ENCODE assay signal across 8 cellular contexts in the genomic region with DNA sequence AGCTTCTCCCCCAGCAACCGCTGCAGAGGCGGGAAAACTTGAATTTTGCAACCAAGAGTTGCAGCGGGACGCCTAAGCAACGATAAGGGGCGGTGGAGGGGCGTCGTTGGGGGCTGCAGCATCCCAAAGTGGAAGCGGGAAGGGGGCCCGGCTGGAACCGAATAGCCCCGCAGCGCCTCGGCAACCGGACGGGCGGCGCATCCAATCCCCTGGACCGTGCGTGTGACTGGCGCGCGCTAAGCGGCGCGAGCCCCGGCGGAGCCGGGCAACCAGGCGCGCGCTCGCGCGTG. TPM values are rescaled to one million over a fixed set of nuclear protein-coding genes. Genes with fewer than 3 reads are reported as not detected.
DNase-seq lines count a peak whose midpoint lies in the region; ATAC-seq and TF ChIP-seq lines count a peak whose summit lies in the region.

No MANE protein-coding gene starts in this region.

- no peaks in the 10 kb centered on the region for H3K9me3 Mint-ChIP-seq in activated CD4-positive, alpha-beta T cell treated with anti-CD3 and anti-CD28 coated beads, Interleukin-2, amount 10 ng/mL, durations not matched to agents 24 days and 14 days
- no peaks in the 10 kb centered on the region for H3K9me3 Mint-ChIP-seq in activated CD8-positive, alpha-beta T cell treated with anti-CD3 and anti-CD28 coated beads for 36 hours
- no peaks in the 10 kb centered on the region for H3K9me3 Mint-ChIP-seq in immature natural killer cell

- H3K27ac Mint-ChIP-seq in activated CD4-positive, alpha-beta T cell treated with anti-CD3 and anti-CD28 coated beads, Interleukin-2, amount 10 ng/mL, durations not matched to agents 24 days and 14 days, result peak overlapping the region; percentile 73
- no peak overlapping the region for H3K27ac Mint-ChIP-seq in activated CD8-positive, alpha-beta T cell treated with anti-CD3 and anti-CD28 coated beads for 36 hours
- peak overlapping the region in 4 of 6 donors; percentile 27 to 85 (median 51) for H3K27ac Mint-ChIP-seq in immature natural killer cell

- intact Hi-C loops in activated CD4-positive, alpha-beta T cell treated with anti-CD3 and anti-CD28 coated beads, Interleukin-2, amount 10 ng/mL, durations not matched to agents 24 days and 14 days (cut with micrococcal nuclease), result loop anchor here (2.0 to 10.0 kb wide), 7 partner anchors 16 to 748 kb away; partner anchors contain the start of genes CEBPB, PTPN1, SNAI1 and UBE2V1
- intact Hi-C loops in activated CD8-positive, alpha-beta T cell treated with anti-CD3 and anti-CD28 coated beads for 36 hours (cut with micrococcal nuclease), result no loop called here
- intact Hi-C loops in testis (cut with DNase I; ENCODE audit: low total_unique reads), result no loop called here

- no peaks in the 10 kb centered on the region for H3K9me3 ChIP-seq in testis

- CTCF ChIA-PET in activated CD8-positive, alpha-beta T cell treated with anti-CD3 and anti-CD28 coated beads for 36 hours (lab: Charles Lee), result interaction anchor here (1.1 to 3.6 kb wide), 3 partner anchors 19 to 62 kb away, joined by 3 to 13 read pairs (median 3); no protein-coding TSS in a partner anchor

- peak overlapping the region; percentile 77 to 85 for H3K27ac ChIP-seq in testis

- 0 to 2% methylated on average over 6 to 31 of the region's 35 CpGs for WGBS in testis, 2 donors

- ATAC-seq in activated CD8-positive, alpha-beta T cell treated with anti-CD3 and anti-CD28 coated beads for 36 hours, result no peak
- ATAC-seq in HG03108 (IDR thresholded peaks at IDR 0.05; ENCODE audit: unreplicated experiment) (no peak), HG02870 (IDR thresholded peaks at IDR 0.05; ENCODE audit: unreplicated experiment) (no peak)

- no peak for TF ChIP-seq CTCF in activated CD8-positive, alpha-beta T cell treated with anti-CD3 and anti-CD28 coated beads for 36 hours (IDR thresholded peaks at IDR 0.05)
- TF ChIP-seq CTCF in testis (IDR thresholded peaks at IDR 0.05), result no peak

- peak overlapping the region; percentile 87 for H3K4me3 ChIP-seq in testis

- H3K4me1 ChIP-seq in testis, result peaks cover 4% of the 10 kb centered on the region

- peaks cover 7% of the 10 kb centered on the region for H3K36me3 Mint-ChIP-seq in activated CD4-positive, alpha-beta T cell treated with anti-CD3 and anti-CD28 coated beads, Interleukin-2, amount 10 ng/mL, durations not matched to agents 24 days and 14 days (ENCODE audit: low read depth)
- peaks cover 1% of the 10 kb centered on the region for H3K36me3 Mint-ChIP-seq in activated CD8-positive, alpha-beta T cell treated with anti-CD3 and anti-CD28 coated beads for 36 hours (ENCODE audit: low read depth)
- peaks cover 0 to under 1% (median 0%) of the 10 kb centered on the region in 3 donors for H3K36me3 Mint-ChIP-seq in immature natural killer cell

- peak overlapping the region; percentile 86 for H3K4me3 Mint-ChIP-seq in activated CD4-positive, alpha-beta T cell treated with anti-CD3 and anti-CD28 coated beads, Interleukin-2, amount 10 ng/mL, durations not matched to agents 24 days and 14 days
- peak overlapping the region; percentile 84 for H3K4me3 Mint-ChIP-seq in activated CD8-positive, alpha-beta T cell treated with anti-CD3 and anti-CD28 coated beads for 36 hours
- H3K4me3 Mint-ChIP-seq in immature natural killer cell, result peak overlapping the region; percentile 85 to 90 (median 87)

- no peak for DNase-seq in activated CD4-positive, alpha-beta T cell treated with anti-CD3 and anti-CD28 coated beads, Interleukin-2, amount 10 ng/mL, durations not matched to agents 24 days and 14 days
- no peak for DNase-seq in activated CD4-positive, alpha-beta T cell treated with anti-CD3 and anti-CD28 coated beads, Interleukin-2, amount 50 U/mL, for 48 hours
- no peak for DNase-seq in activated CD8-positive, alpha-beta T cell treated with anti-CD3 and anti-CD28 coated beads for 36 hours
- no peak for DNase-seq in immature natural killer cell
- no peak for DNase-seq in testis
- no peak for DNase-seq in COLO829 (ENCODE audit: low spot score)

- no peaks in the 10 kb centered on the region for H3K27me3 ChIP-seq in testis

- POLR2A ChIA-PET in activated CD8-positive, alpha-beta T cell treated with anti-CD3 and anti-CD28 coated beads for 36 hours (lab: Charles Lee), result interaction anchor here (1.0 kb wide), 1 partner anchor 17 kb away, joined by 3 read pairs; no protein-coding TSS in a partner anchor

- no peak for TF ChIP-seq POLR2A in testis (IDR thresholded peaks at IDR 0.05)

- H3K4me1 Mint-ChIP-seq in activated CD4-positive, alpha-beta T cell treated with anti-CD3 and anti-CD28 coated beads, Interleukin-2, amount 10 ng/mL, durations not matched to agents 24 days and 14 days, result peaks cover 28% of the 10 kb centered on the region
- peaks cover 32% of the 10 kb centered on the region for H3K4me1 Mint-ChIP-seq in activated CD8-positive, alpha-beta T cell treated with anti-CD3 and anti-CD28 coated beads for 36 hours (ENCODE audit: low read depth)
- peaks cover 15 to 17% of the 10 kb centered on the region in 2 donors for H3K4me1 Mint-ChIP-seq in immature natural killer cell

- no peaks in the 10 kb centered on the region for H3K36me3 ChIP-seq in testis (ENCODE audit: low read depth, missing control alignments)

- no peaks in the 10 kb centered on the region for H3K27me3 Mint-ChIP-seq in activated CD4-positive, alpha-beta T cell treated with anti-CD3 and anti-CD28 coated beads, Interleukin-2, amount 10 ng/mL, durations not matched to agents 24 days and 14 days
- H3K27me3 Mint-ChIP-seq in activated CD8-positive, alpha-beta T cell treated with anti-CD3 and anti-CD28 coated beads for 36 hours, result no peaks in the 10 kb centered on the region
- H3K27me3 Mint-ChIP-seq in immature natural killer cell (ENCODE audit: low read depth in 3 of 3), result peaks cover 3 to 13% (median 6%) of the 10 kb centered on the region in 3 donors

RNA-seq across cellular contexts. Expression of gene PARD6B, which starts 0.7 kb away (rescaled TPM):
- total RNA-seq in activated CD4-positive, alpha-beta T cell treated with anti-CD3 and anti-CD28 coated beads, Interleukin-2, amount 10 ng/mL, durations not matched to agents 24 days and 14 days, result 6.0 and 7.0 TPM in 2 replicates
- 1 to 10 TPM; 4.7 to 6.6 TPM for total RNA-seq in activated CD8-positive, alpha-beta T cell treated with anti-CD3 and anti-CD28 coated beads for 36 hours
- polyA plus RNA-seq in immature natural killer cell (1 to 10 TPM in 1 of 3 donors, under 1 TPM in 2; 0.38 to 1.1 (median 0.96) TPM), testis (ENCODE audit: insufficient read depth, low read depth, low replicate concordance) (3.8 TPM)
- total RNA-seq in testis, result 10 to 100 TPM; 15.4 to 17.0 TPM

RNA-seq across cellular contexts. Expression of gene RIPOR3, which starts 39.4 kb away (rescaled TPM):
- not detected in 2 replicates for total RNA-seq in activated CD4-positive, alpha-beta T cell treated with anti-CD3 and anti-CD28 coated beads, Interleukin-2, amount 10 ng/mL, durations not matched to agents 24 days and 14 days
- total RNA-seq in activated CD8-positive, alpha-beta T cell treated with anti-CD3 and anti-CD28 coated beads for 36 hours, result not detected
- 1 to 10 TPM in 2 of 3 donors, under 1 TPM in 1; 0.41 to 1.2 (median 1.0) TPM for polyA plus RNA-seq in immature natural killer cell
- 10 to 100 TPM; 22.1 to 26.9 TPM for total RNA-seq in testis
- 11.3 TPM for polyA plus RNA-seq in testis (ENCODE audit: insufficient read depth, low read depth, low replicate concordance)

Comparison
In these comparisons a context has a peak if more than half of its experiments do, and no peak if none do; other contexts are left out.
1. RNA of gene RIPOR3, which starts 39.4 kb away (total RNA-seq): 22.1 to 26.9 TPM in testis; not detected in activated CD4-positive, alpha-beta T cell treated with anti-CD3 and anti-CD28 coated beads, Interleukin-2, amount 10 ng/mL, durations not matched to agents 24 days and 14 days and not detected in activated CD8-positive, alpha-beta T cell treated with anti-CD3 and anti-CD28 coated beads for 36 hours; every median in the first group is over 10 times any median in the second.
2. Peak in every context shown above with its lines, with median percentiles within 50 percentile points of each other: H3K4me3 Mint-ChIP-seq.